Comparison of ENCODE assay signal across 8 cellular contexts in genomic region chr20:21529863-21530262, GRCh38. TPM values are rescaled to one million over a fixed set of nuclear protein-coding genes. Genes with fewer than 3 reads are reported as not detected.
DNase-seq lines count a peak whose midpoint lies in the region; ATAC-seq, FAIRE-seq and TF ChIP-seq lines count a peak whose summit lies in the region.
"Had no signal": no experiment of that assay in that cellular context is flagged by ENCODE, and none has a peak within 500 bp of the region (broad histone marks: within the 10 kb centered on the region; RNA-seq: fewer than 3 reads in every experiment).

No MANE protein-coding gene starts in this region.

- peaks cover 3% of the 10 kb centered on the region for H3K9me3 Mint-ChIP-seq in neural progenitor cell

- BruUV-seq in K562 (replicated peaks; lab: Mats Ljungman, UMichigan) = no TSS peak

- 0% methylated on average over 6 of the region's 6 CpGs for WGBS in K562 (ENCODE audit: insufficient coverage, low coverage, missing lambda C conversion rate)

- H3K4me2 ChIP-seq in MM.1S (ENCODE audit: low read depth, low read length) = no peak overlapping the region
- no peak overlapping the region for H3K4me2 ChIP-seq in K562 (ENCODE audit: insufficient read depth, low read length)
- H3K4me2 ChIP-seq in neural progenitor cell = no peak overlapping the region

- in situ Hi-C loops in K562 (cut with MboI) = no loop called here

- TF ChIP-seq CTCF in GM12865 (IDR thresholded peaks at IDR 0.05; ENCODE audit: insufficient read depth, low read depth, low read length, missing control alignments) (peak; percentile 41), MM.1S (IDR thresholded peaks at IDR 0.05; ENCODE audit: low read length) (peak; percentile 67), K562 (IDR thresholded peaks at IDR 0.05 in 2 of 3, conservative IDR thresholded peaks at IDR 0.05 in 1 of 3; ENCODE audit: insufficient read depth in 2 of 3, low read depth in 1 of 3, low read length in 3 of 3) (peak in 2 of 3 experiments; percentile 12 to 20; a peak in 2 of 6 replicates), neural progenitor cell (IDR thresholded peaks at IDR 0.05) (peak; percentile 69), WERI-Rb-1 (IDR thresholded peaks at IDR 0.05; ENCODE audit: low read depth, low read length) (no peak)

- H3K27ac Mint-ChIP-seq in neural progenitor cell = no peak overlapping the region
- H3K27ac Mint-ChIP-seq in T-helper 17 cell = no peak overlapping the region

- POLR2A ChIA-PET in K562 (lab: Yijun Ruan, JAX) = no interaction called here

- intact Hi-C loops in K562 (cut with micrococcal nuclease) = no loop called here

- TF ChIP-seq RAD21 in K562 (CRISPR knock-in tag; conservative IDR thresholded peaks at IDR 0.05 in 1 of 2, IDR thresholded peaks at IDR 0.05 in 1 of 2) = no peak

- H3K4me1 ChIP-seq in MM.1S (ENCODE audit: low read length) (no peaks in the 10 kb centered on the region), K562 (replicated peaks in 1 of 2; ENCODE audit: control insufficient read depth in 2 of 2, insufficient read depth in 2 of 2, low read length in 2 of 2) (no peaks in the 10 kb centered on the region), neural progenitor cell (no peaks in the 10 kb centered on the region)

- ATAC-seq in K562 (no peak), HG03378 (IDR thresholded peaks at IDR 0.05; ENCODE audit: unreplicated experiment) (no peak), T-helper 17 cell (no peak)

- H3K4me1 Mint-ChIP-seq in neural progenitor cell (no peaks in the 10 kb centered on the region), T-helper 17 cell (peaks cover 5% of the 10 kb centered on the region)

- H4K20me1 ChIP-seq in MM.1S (ENCODE audit: insufficient read depth, low read length) = no peaks in the 10 kb centered on the region
- H4K20me1 ChIP-seq in K562 (replicated peaks; ENCODE audit: control insufficient read depth, insufficient read depth, low read length) = no peaks in the 10 kb centered on the region
- H4K20me1 ChIP-seq in neural progenitor cell (ENCODE audit: low read depth) = peaks cover under 1% of the 10 kb centered on the region

- no peaks in the 10 kb centered on the region for H3F3A ChIP-seq in MM.1S (ENCODE audit: insufficient read depth, low read length)
- no peaks in the 10 kb centered on the region for H3F3A ChIP-seq in neural progenitor cell (ENCODE audit: low read depth)

- H3K4me3 Mint-ChIP-seq in neural progenitor cell (no peak overlapping the region), T-helper 17 cell (no peak overlapping the region)

- H3K9me3 ChIP-seq in MM.1S (replicated peaks; ENCODE audit: insufficient read depth, low read length) (no peaks in the 10 kb centered on the region), K562 (replicated peaks; ENCODE audit: control insufficient read depth, insufficient read depth, low read depth, low read length) (no peaks in the 10 kb centered on the region), neural progenitor cell (ENCODE audit: low read depth) (no peaks in the 10 kb centered on the region), T-helper 17 cell (ENCODE audit: control insufficient read depth, low read length, poor library complexity, severe bottlenecking) (no peaks in the 10 kb centered on the region), WERI-Rb-1 (ENCODE audit: severe bottlenecking) (no peaks in the 10 kb centered on the region)

- no peak overlapping the region for H3K27ac ChIP-seq in MM.1S (ENCODE audit: low read length)
- no peak overlapping the region for H3K27ac ChIP-seq in K562 (ENCODE audit: extremely low read depth, low read depth, low read length)
- no peak overlapping the region for H3K27ac ChIP-seq in neural progenitor cell
- H3K27ac ChIP-seq in WERI-Rb-1 = no peak overlapping the region

- H3K9ac ChIP-seq in MM.1S (ENCODE audit: low read length) (no peak overlapping the region), K562 (ENCODE audit: insufficient read depth in 1 of 2, low read depth in 2 of 2, low read length in 2 of 2) (no peak overlapping the region), neural progenitor cell (no peak overlapping the region)

- DNase-seq in GM12865 (ENCODE audit: low read depth) = peak; percentile 27
- DNase-seq in MM.1S = peak; percentile 27
- DNase-seq in K562 (ENCODE audit: extremely low read depth in 1 of 4, low spot score in 3 of 4) = no peak
- DNase-seq in neural progenitor cell (ENCODE audit: low spot score) = peak; percentile 36
- DNase-seq in T-helper 17 cell = no peak
- DNase-seq in WERI-Rb-1 = no peak
- DNase-seq: small intestine had no signal

- no peak for TF ChIP-seq POLR2A in K562 (conservative IDR thresholded peaks at IDR 0.05)

- H3K27me3 Mint-ChIP-seq in neural progenitor cell (ENCODE audit: insufficient read depth, low read depth) = peaks cover 44% of the 10 kb centered on the region
- peaks cover 81% of the 10 kb centered on the region for H3K27me3 Mint-ChIP-seq in T-helper 17 cell

- no peaks in the 10 kb centered on the region for H3K9me1 ChIP-seq in K562 (ENCODE audit: control insufficient read depth, insufficient read depth, low read length)

- CTCF ChIA-PET in K562 (lab: Yijun Ruan, JAX; ENCODE audit: low intra/inter-chr PET ratio) = no interaction called here

- no peaks in the 10 kb centered on the region for H3K79me2 ChIP-seq in MM.1S (ENCODE audit: low read length)
- no peaks in the 10 kb centered on the region for H3K79me2 ChIP-seq in K562 (ENCODE audit: control insufficient read depth, insufficient read depth, low read length)
- H3K79me2 ChIP-seq in neural progenitor cell (ENCODE audit: low read depth) = no peaks in the 10 kb centered on the region

- no peak for FAIRE-seq in K562 (lab: Jason Lieb, UNC)
- FAIRE-seq: small intestine had no signal

- H2AFZ ChIP-seq in MM.1S (ENCODE audit: low read length) (0 out of 2 replicates have a peak overlapping the region, but pooled peaks have one; percentile 28), K562 (ENCODE audit: low read depth, low read length) (no peak overlapping the region), neural progenitor cell (replicated peaks) (no peak overlapping the region)

- no peak overlapping the region for H3K4me3 ChIP-seq in GM12865 (ENCODE audit: low read depth, low read length)
- no peak overlapping the region for H3K4me3 ChIP-seq in MM.1S (ENCODE audit: low read length)
- H3K4me3 ChIP-seq in K562 = no peak overlapping the region
- no peak overlapping the region for H3K4me3 ChIP-seq in neural progenitor cell
- no peak overlapping the region for H3K4me3 ChIP-seq in WERI-Rb-1 (ENCODE audit: low read depth, low read length)

- no peaks in the 10 kb centered on the region for H3K9me2 ChIP-seq in MM.1S (replicated peaks; ENCODE audit: insufficient read depth, low read length)

- no peak for TF ChIP-seq EP300 in K562 (IDR thresholded peaks at IDR 0.05; ENCODE audit: low read length)

- H3K36me3 Mint-ChIP-seq in neural progenitor cell (no peaks in the 10 kb centered on the region), T-helper 17 cell (ENCODE audit: low read depth) (no peaks in the 10 kb centered on the region)

- H3K36me3 ChIP-seq in MM.1S (replicated peaks; ENCODE audit: insufficient read depth, low read length) (no peaks in the 10 kb centered on the region), K562 (ENCODE audit: control insufficient read depth, insufficient read depth, low read length) (no peaks in the 10 kb centered on the region), neural progenitor cell (no peaks in the 10 kb centered on the region), WERI-Rb-1 (no peaks in the 10 kb centered on the region)

- H3K27me3 ChIP-seq in MM.1S (replicated peaks; ENCODE audit: insufficient read depth, low read length) = no peaks in the 10 kb centered on the region
- no peaks in the 10 kb centered on the region; a peak in 1 of 5 replicates for H3K27me3 ChIP-seq in K562 (ENCODE audit: control insufficient read depth in 2 of 2, insufficient read depth in 2 of 2, low read length in 2 of 2)
- H3K27me3 ChIP-seq in neural progenitor cell = peaks cover 53% of the 10 kb centered on the region
- peaks cover 84% of the 10 kb centered on the region for H3K27me3 ChIP-seq in WERI-Rb-1 (ENCODE audit: insufficient read depth, low read depth, severe bottlenecking)

TF ChIP-seq in K562, 482 proteins besides CTCF, POLR2A, EP300 and RAD21 (continues in another document):
- TF ChIP-seq TCF7 (IDR thresholded peaks at IDR 0.05; ENCODE audit: borderline replicate concordance) (no peak), NCOA2 (IDR thresholded peaks at IDR 0.05; ENCODE audit: partially characterized antibody in 2 of 2) (no peak), GABPB2 (CRISPR knock-in tag; conservative IDR thresholded peaks at IDR 0.05) (no peak)

RNA-seq across cellular contexts. Expression of gene NKX2-2, which starts 16.0 kb away (rescaled TPM):
- 0.19 TPM in 2 replicates for total RNA-seq in K562 (2011; cell fraction: chromatin; rRNA removed; ENCODE audit: low replicate concordance)
- total RNA-seq in K562 (2011; cell fraction: nucleolus; rRNA removed) = not detected in 2 replicates
- not detected in 2 replicates for total RNA-seq in K562 (2011; cell fraction: nucleoplasm; rRNA removed)
- total RNA-seq in K562 (2014; rRNA removed) (not detected in 2 replicates), K562 (2014; rRNA removed; fragmentation: Illumina TruSeq; extraction: Trizol) (not detected in 2 replicates), K562 (2015; rRNA removed; fragmentation: Illumina TruSeq; extraction: Trizol) (not detected in 2 replicates), K562 (2021) (not detected in 2 replicates), neural progenitor cell (ENCODE audit: low replicate concordance) (not detected in 2 replicates), T-helper 17 cell (not detected)
- polyA plus RNA-seq in K562 (2011; rRNA removed) (0.04 and 0.16 TPM in 2 replicates), K562 (2014; fragmentation: Illumina TruSeq; extraction: Trizol) (not detected in 2 replicates), K562 (2014; fragmentation: Nextera tagmentation; extraction: Ambion mirVana) (not detected), K562 (2014; rRNA removed) (not detected in 2 replicates)
- polyA plus RNA-seq in K562 (2011; cell fraction: cytosol; rRNA removed) = 0.09 and 0.16 TPM in 2 replicates
- polyA plus RNA-seq in K562 (2011; cell fraction: nucleus; rRNA removed) = 0.30 and 0.49 TPM in 2 replicates
- 0.04 TPM in 1 of 2 replicates, not detected in the other for polyA plus RNA-seq in K562 (2012)
- 0.09 TPM in 1 of 2 replicates, not detected in the other for polyA minus RNA-seq in K562 (2011; rRNA and poly(A)+ RNA removed)
- not detected in 2 replicates for polyA minus RNA-seq in K562 (2011; cell fraction: cytosol; rRNA and poly(A)+ RNA removed)
- 0.33 TPM in 1 of 2 replicates, not detected in the other for polyA minus RNA-seq in K562 (2011; cell fraction: nucleus; rRNA and poly(A)+ RNA removed)

Comparison
In these comparisons a context has a peak if more than half of its experiments do, and no peak if none do; other contexts are left out.
1. DNase-seq: peak in GM12865 (single experiment), MM.1S (single experiment) and neural progenitor cell (single experiment); none in K562 (0 of 4), T-helper 17 cell (0 of 3) and WERI-Rb-1 (single experiment).